ENCODE assay signal across 1 cellular context in genomic region chr15:24878153-24878552, GRCh38.
A peak's percentile ranks its signal among the peaks of the same experiment; 100 is the strongest.
TF ChIP-seq lines count a peak whose summit lies in the region.

No MANE protein-coding gene starts in this region.

TF ChIP-seq in HepG2, 621 proteins besides CTCF, POLR2A, EP300 and RAD21 (continued from another document and continues in another):
- TF ChIP-seq CBX1 (IDR thresholded peaks at IDR 0.05; ENCODE audit: low read depth) (peak; percentile 95), NCOA5 (CRISPR knock-in tag; IDR thresholded peaks at IDR 0.05) (no peak), ZNF580 (CRISPR knock-in tag; IDR thresholded peaks at IDR 0.05; ENCODE audit: borderline replicate concordance, low read depth) (0 out of 2 replicates have a peak, but pooled peaks have one; percentile 59), ZNF513 (CRISPR knock-in tag; conservative IDR thresholded peaks at IDR 0.05) (no peak), HOMEZ (CRISPR knock-in tag; IDR thresholded peaks at IDR 0.05; ENCODE audit: low read depth) (peak; percentile 13; the same call in 1 of the 2 replicates), ZBTB40 (IDR thresholded peaks at IDR 0.05) (no peak), ZBTB40 (CRISPR knock-in tag; IDR thresholded peaks at IDR 0.05) (peak; percentile 54; the same call in 1 of the 2 replicates), ZNF318 (CRISPR knock-in tag; IDR thresholded peaks at IDR 0.05) (0 out of 2 replicates have a peak, but pooled peaks have one; percentile 49), MXI1 (IDR thresholded peaks at IDR 0.05; ENCODE audit: borderline replicate concordance, low read depth, low read length) (0 out of 3 replicates have a peak, but pooled peaks have one; percentile 53), TFE3 (CRISPR knock-in tag; IDR thresholded peaks at IDR 0.05) (peak; percentile 67), ETV6 (CRISPR knock-in tag; conservative IDR thresholded peaks at IDR 0.05) (0 out of 2 replicates have a peak, but pooled peaks have one; percentile 25), THAP9 (CRISPR knock-in tag; IDR thresholded peaks at IDR 0.05; ENCODE audit: borderline replicate concordance) (peak; percentile 53; the same call in 1 of the 2 replicates), ERF (CRISPR knock-in tag; IDR thresholded peaks at IDR 0.05) (peak; percentile 75), MAF1 (CRISPR knock-in tag; IDR thresholded peaks at IDR 0.05; ENCODE audit: borderline replicate concordance) (no peak), DRAP1 (CRISPR knock-in tag; IDR thresholded peaks at IDR 0.05) (0 out of 2 replicates have a peak, but pooled peaks have one; percentile 16), SOX13 (IDR thresholded peaks at IDR 0.05) (no peak), SOX13 (CRISPR knock-in tag; conservative IDR thresholded peaks at IDR 0.05 in 1 of 2, IDR thresholded peaks at IDR 0.05 in 1 of 2) (peak in 1 of 2 experiments; percentile 26; a peak in 1 of 4 replicates), CREB1 (IDR thresholded peaks at IDR 0.05) (no peak), CREB1 (CRISPR knock-in tag; IDR thresholded peaks at IDR 0.05) (peak; percentile 62), ZNF878 (CRISPR knock-in tag; IDR thresholded peaks at IDR 0.05) (no peak), ZKSCAN5 (CRISPR knock-in tag; IDR thresholded peaks at IDR 0.05) (no peak), TARDBP (CRISPR knock-in tag; IDR thresholded peaks at IDR 0.05) (peak; percentile 67; the same call in 1 of the 2 replicates), PHF21A (CRISPR knock-in tag; IDR thresholded peaks at IDR 0.05) (0 out of 2 replicates have a peak, but pooled peaks have one; percentile 37), MAZ (IDR thresholded peaks at IDR 0.05; ENCODE audit: borderline replicate concordance, low read depth, low read length) (no peak), MAZ (CRISPR knock-in tag; IDR thresholded peaks at IDR 0.05; ENCODE audit: low read depth) (0 out of 2 replicates have a peak, but pooled peaks have one; percentile 40)
